16 cellular contexts compared by ENCODE assay signal in the genomic region with DNA sequence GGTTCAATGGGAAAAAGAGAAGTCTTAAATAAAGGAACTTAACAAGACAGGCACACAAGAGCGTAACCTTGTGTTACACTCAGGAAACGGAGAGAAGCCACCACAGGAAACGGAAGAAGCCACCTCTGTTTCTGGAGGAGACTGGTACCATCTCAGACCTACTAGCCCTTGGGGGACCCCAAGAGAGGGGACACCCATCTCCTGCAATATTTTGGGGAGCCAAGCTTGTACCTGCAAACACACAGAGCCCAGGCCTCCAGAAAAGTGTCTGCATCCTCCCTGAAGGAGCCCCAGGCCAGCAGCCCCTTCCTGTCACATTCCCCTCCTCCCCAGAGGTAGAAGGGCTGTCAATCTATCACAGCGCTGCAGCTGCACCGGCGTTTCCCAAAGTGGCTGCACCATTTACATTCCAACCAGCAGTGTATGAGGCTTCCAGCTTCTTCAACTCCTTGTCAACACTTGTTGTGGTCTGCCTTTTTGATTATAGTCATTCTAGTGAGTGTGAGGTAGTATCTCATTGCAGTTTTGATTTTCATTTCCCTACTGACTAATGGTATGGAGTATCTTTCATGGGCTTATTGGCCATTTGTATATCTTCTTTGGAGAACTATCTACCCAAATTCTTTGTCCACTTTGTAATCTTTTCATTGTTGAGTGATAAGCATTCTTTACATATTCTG. TPM values are rescaled to one million over a fixed set of nuclear protein-coding genes. Genes with fewer than 3 reads are reported as not detected.
DNase-seq lines count a peak whose midpoint lies in the region; ATAC-seq, FAIRE-seq and TF ChIP-seq lines count a peak whose summit lies in the region.
"Had no signal": no experiment of that assay in that cellular context is flagged by ENCODE, and none has a peak within 500 bp of the region (broad histone marks: within the 10 kb centered on the region; RNA-seq: fewer than 3 reads in every experiment).

No MANE protein-coding gene starts in this region.

- ATAC-seq in K562 = no peak
- peak; percentile 40 for ATAC-seq in stimulated activated effector memory CD8-positive, alpha-beta T cell treated with anti-CD3 and anti-CD28 coated beads, Interleukin-12 subunit alpha, Interleukin-12 subunit beta, amount 100 ng/mL, for 72 hours
- ATAC-seq in body of pancreas = no peak
- ATAC-seq: A549, gastroesophageal sphincter, WTC11 had no signal

- CTCF ChIA-PET in K562 (lab: Yijun Ruan, JAX; ENCODE audit: low intra/inter-chr PET ratio) = no interaction called here

- H3K36me3 ChIP-seq in K562 (ENCODE audit: control insufficient read depth, insufficient read depth, low read length) (no peaks in the 10 kb centered on the region), body of pancreas (replicated peaks in 1 of 2; ENCODE audit: insufficient read depth in 1 of 2, low read depth in 2 of 2) (no peaks in the 10 kb centered on the region), thyroid gland (no peaks in the 10 kb centered on the region)
- H3K36me3 ChIP-seq: gastroesophageal sphincter had no signal

- peak; percentile 6 to 18 for DNase-seq in activated CD4-positive, alpha-beta T cell treated with anti-CD3 and anti-CD28 coated beads, Interleukin-2, amount 50 U/mL, for 48 hours
- no peak for DNase-seq in activated CD4-positive, alpha-beta T cell treated with anti-CD3 and anti-CD28 coated beads for 1 hour
- DNase-seq in NOMO-1 treated with DMSO at 0.1 percent for 48 hours (lab: John Stamatoyannopoulos, UW; ENCODE audit: unreplicated experiment) (peak; percentile 63), K562 (ENCODE audit: extremely low read depth in 1 of 4, low spot score in 3 of 4) (no peak), body of pancreas (no peak), thyroid gland (no peak), NCI-H226 (no peak)
- DNase-seq in stimulated activated effector memory CD8-positive, alpha-beta T cell treated with anti-CD3 and anti-CD28 coated beads, Interleukin-12 subunit alpha, Interleukin-12 subunit beta, amount 100 ng/mL, for 72 hours (ENCODE audit: low spot score in 2 of 2) = no peak
- DNase-seq: NCI-H2171; stimulated activated naive CD4-positive, alpha-beta T cell treated with Interleukin-2 at 50 U/mL for 16 hours had no signal

- no peak for TF ChIP-seq EP300 in K562 (IDR thresholded peaks at IDR 0.05; ENCODE audit: low read length)

- 3% methylated on average over 6 of the region's 6 CpGs for WGBS in K562 (ENCODE audit: insufficient coverage, low coverage, missing lambda C conversion rate)
- WGBS in body of pancreas, 2 donors = 26 to 85% methylated on average over 3 to 6 of the region's 6 CpGs
- WGBS in thyroid gland, 2 donors = 36 to 47% methylated on average over 6 of the region's 6 CpGs

- H3K79me2 ChIP-seq in K562 (ENCODE audit: control insufficient read depth, insufficient read depth, low read length) = no peaks in the 10 kb centered on the region
- H3K79me2 ChIP-seq: parathyroid adenoma had no signal

- no peaks in the 10 kb centered on the region for H3K9me3 Mint-ChIP-seq in stimulated activated effector memory CD8-positive, alpha-beta T cell treated with anti-CD3 and anti-CD28 coated beads, Interleukin-12 subunit alpha, Interleukin-12 subunit beta, amount 100 ng/mL, for 72 hours
- H3K9me3 Mint-ChIP-seq: WTC11 had no signal

- POLR2A ChIA-PET in K562 (lab: Yijun Ruan, JAX) = interaction anchor here (0.6 kb wide), 1 partner anchor 266 kb away, joined by 3 read pairs; no protein-coding TSS in a partner anchor

- H3K4me1 Mint-ChIP-seq in stimulated activated effector memory CD8-positive, alpha-beta T cell treated with anti-CD3 and anti-CD28 coated beads, Interleukin-12 subunit alpha, Interleukin-12 subunit beta, amount 100 ng/mL, for 72 hours = peaks cover 18% of the 10 kb centered on the region

- no peak overlapping the region for H3K4me2 ChIP-seq in K562 (ENCODE audit: insufficient read depth, low read length)
- H3K4me2 ChIP-seq: A549 had no signal

- H3K9me3 ChIP-seq in K562 (replicated peaks; ENCODE audit: control insufficient read depth, insufficient read depth, low read depth, low read length) (no peaks in the 10 kb centered on the region), body of pancreas (no peaks in the 10 kb centered on the region), thyroid gland (no peaks in the 10 kb centered on the region)
- H3K9me3 ChIP-seq: A549, gastroesophageal sphincter had no signal

- H3K27ac ChIP-seq in K562 (ENCODE audit: extremely low read depth, low read depth, low read length) (no peak overlapping the region), body of pancreas (no peak overlapping the region), thyroid gland (no peak overlapping the region)
- H3K27ac ChIP-seq: A549, gastroesophageal sphincter, parathyroid adenoma had no signal

- intact Hi-C loops in K562 (cut with micrococcal nuclease) (no loop called here), body of pancreas (cut with DNase I) (no loop called here), thyroid gland (cut with DNase I) (no loop called here)

- peak; percentile 15 for FAIRE-seq in K562 (lab: Jason Lieb, UNC)
- FAIRE-seq: A549, H54 had no signal

- H3K27me3 ChIP-seq in K562 (ENCODE audit: control insufficient read depth in 2 of 2, insufficient read depth in 2 of 2, low read length in 2 of 2) (peaks cover 2 to 13% of the 10 kb centered on the region in 2 experiments; a peak in 1 of 5 replicates), body of pancreas (no peaks in the 10 kb centered on the region), thyroid gland (no peaks in the 10 kb centered on the region)

- H4K20me1 ChIP-seq in K562 (replicated peaks; ENCODE audit: control insufficient read depth, insufficient read depth, low read length) = no peaks in the 10 kb centered on the region

- H3K27ac Mint-ChIP-seq in stimulated activated effector memory CD8-positive, alpha-beta T cell treated with anti-CD3 and anti-CD28 coated beads, Interleukin-12 subunit alpha, Interleukin-12 subunit beta, amount 100 ng/mL, for 72 hours = no peak overlapping the region
- H3K27ac Mint-ChIP-seq: WTC11 had no signal

- no peaks in the 10 kb centered on the region for H3K4me1 ChIP-seq in K562 (replicated peaks in 1 of 2; ENCODE audit: control insufficient read depth in 2 of 2, insufficient read depth in 2 of 2, low read length in 2 of 2)
- no peaks in the 10 kb centered on the region for H3K4me1 ChIP-seq in body of pancreas
- no peaks in the 10 kb centered on the region for H3K4me1 ChIP-seq in thyroid gland
- H3K4me1 ChIP-seq: gastroesophageal sphincter, parathyroid adenoma had no signal

- no peak for TF ChIP-seq RAD21 in K562 (CRISPR knock-in tag; conservative IDR thresholded peaks at IDR 0.05 in 1 of 2, IDR thresholded peaks at IDR 0.05 in 1 of 2)

- H3K9me1 ChIP-seq in K562 (ENCODE audit: control insufficient read depth, insufficient read depth, low read length) = no peaks in the 10 kb centered on the region

- H3K9ac ChIP-seq in K562 (ENCODE audit: insufficient read depth in 1 of 2, low read depth in 2 of 2, low read length in 2 of 2) = no peak overlapping the region
- H3K9ac ChIP-seq: parathyroid adenoma had no signal

- no peaks in the 10 kb centered on the region for H3K36me3 Mint-ChIP-seq in stimulated activated effector memory CD8-positive, alpha-beta T cell treated with anti-CD3 and anti-CD28 coated beads, Interleukin-12 subunit alpha, Interleukin-12 subunit beta, amount 100 ng/mL, for 72 hours
- H3K36me3 Mint-ChIP-seq: WTC11 had no signal

- H3K4me3 Mint-ChIP-seq in stimulated activated effector memory CD8-positive, alpha-beta T cell treated with anti-CD3 and anti-CD28 coated beads, Interleukin-12 subunit alpha, Interleukin-12 subunit beta, amount 100 ng/mL, for 72 hours = peak overlapping the region; percentile 29
- H3K4me3 Mint-ChIP-seq: WTC11 had no signal

- TF ChIP-seq POLR2A in K562 (conservative IDR thresholded peaks at IDR 0.05) (no peak), body of pancreas (IDR thresholded peaks at IDR 0.05) (no peak), thyroid gland (IDR thresholded peaks at IDR 0.05) (no peak)

- H2AFZ ChIP-seq in K562 (ENCODE audit: low read depth, low read length) = no peak overlapping the region
- H2AFZ ChIP-seq: parathyroid adenoma had no signal

- in situ Hi-C loops in K562 (cut with MboI) = no loop called here

- H3K4me3 ChIP-seq in K562 (no peak overlapping the region), body of pancreas (no peak overlapping the region), thyroid gland (replicated peaks in 1 of 3) (no peak overlapping the region)
- H3K4me3 ChIP-seq: A549, gastroesophageal sphincter had no signal

- no peak for TF ChIP-seq CTCF in K562 (IDR thresholded peaks at IDR 0.05 in 2 of 3, conservative IDR thresholded peaks at IDR 0.05 in 1 of 3; ENCODE audit: insufficient read depth in 2 of 3, low read depth in 1 of 3, low read length in 3 of 3)
- TF ChIP-seq CTCF in body of pancreas (IDR thresholded peaks at IDR 0.05) = no peak
- TF ChIP-seq CTCF in thyroid gland (IDR thresholded peaks at IDR 0.05) = no peak

- BruUV-seq in K562 (replicated peaks; lab: Mats Ljungman, UMichigan) = no TSS peak

TF ChIP-seq in K562, 482 proteins besides CTCF, POLR2A, EP300 and RAD21 (continues in another document):
- 0 out of 2 replicates have a peak, but pooled peaks have one; percentile 36 for TF ChIP-seq GABPA (tag; conservative IDR thresholded peaks at IDR 0.05; ENCODE audit: low read depth)

RNA-seq across cellular contexts. Expression of a gene that starts 23.0 kb away (rescaled TPM):
- total RNA-seq in K562 (2011; cell fraction: chromatin; rRNA removed; ENCODE audit: low replicate concordance) = not detected in 2 replicates
- not detected in 2 replicates for total RNA-seq in K562 (2011; cell fraction: nucleolus; rRNA removed)
- total RNA-seq in K562 (2011; cell fraction: nucleoplasm; rRNA removed) = not detected in 2 replicates
- total RNA-seq in K562 (2014; rRNA removed) (not detected in 2 replicates), K562 (2014; rRNA removed; fragmentation: Illumina TruSeq; extraction: Trizol) (not detected in 2 replicates), K562 (2015; rRNA removed; fragmentation: Illumina TruSeq; extraction: Trizol) (not detected in 2 replicates), K562 (2021) (not detected in 2 replicates), body of pancreas (not detected), thyroid gland (not detected)
- polyA plus RNA-seq in K562 (2011; rRNA removed) (not detected in 2 replicates), K562 (2014; fragmentation: Illumina TruSeq; extraction: Trizol) (not detected in 2 replicates), K562 (2014; fragmentation: Nextera tagmentation; extraction: Ambion mirVana) (not detected), K562 (2014; rRNA removed) (not detected in 2 replicates)
- polyA plus RNA-seq in K562 (2011; cell fraction: cytosol; rRNA removed) = not detected in 2 replicates
- not detected in 2 replicates for polyA plus RNA-seq in K562 (2011; cell fraction: nucleus; rRNA removed)
- 0.03 TPM in 1 of 2 replicates, not detected in the other for polyA plus RNA-seq in K562 (2012)
- polyA minus RNA-seq in K562 (2011; rRNA and poly(A)+ RNA removed) = not detected in 2 replicates
- polyA minus RNA-seq in K562 (2011; cell fraction: cytosol; rRNA and poly(A)+ RNA removed) = not detected in 2 replicates
- not detected in 2 replicates for polyA minus RNA-seq in K562 (2011; cell fraction: nucleus; rRNA and poly(A)+ RNA removed)
- total RNA-seq: G401 had no signal

Comparison
In these comparisons a context has a peak if more than half of its experiments do, and no peak if none do; other contexts are left out.
1. DNase-seq: peak in activated CD4-positive, alpha-beta T cell treated with anti-CD3 and anti-CD28 coated beads, Interleukin-2, amount 50 U/mL, for 48 hours (2 of 2) and NOMO-1 treated with DMSO at 0.1 percent for 48 hours (single experiment); none in activated CD4-positive, alpha-beta T cell treated with anti-CD3 and anti-CD28 coated beads for 1 hour (single experiment), K562 (0 of 4), stimulated activated effector memory CD8-positive, alpha-beta T cell treated with anti-CD3 and anti-CD28 coated beads, Interleukin-12 subunit alpha, Interleukin-12 subunit beta, amount 100 ng/mL, for 72 hours (0 of 2), body of pancreas (0 of 4), thyroid gland (0 of 2) and NCI-H226 (single experiment).